Comparison of ENCODE assay signal across 1 cellular context in the genomic region with DNA sequence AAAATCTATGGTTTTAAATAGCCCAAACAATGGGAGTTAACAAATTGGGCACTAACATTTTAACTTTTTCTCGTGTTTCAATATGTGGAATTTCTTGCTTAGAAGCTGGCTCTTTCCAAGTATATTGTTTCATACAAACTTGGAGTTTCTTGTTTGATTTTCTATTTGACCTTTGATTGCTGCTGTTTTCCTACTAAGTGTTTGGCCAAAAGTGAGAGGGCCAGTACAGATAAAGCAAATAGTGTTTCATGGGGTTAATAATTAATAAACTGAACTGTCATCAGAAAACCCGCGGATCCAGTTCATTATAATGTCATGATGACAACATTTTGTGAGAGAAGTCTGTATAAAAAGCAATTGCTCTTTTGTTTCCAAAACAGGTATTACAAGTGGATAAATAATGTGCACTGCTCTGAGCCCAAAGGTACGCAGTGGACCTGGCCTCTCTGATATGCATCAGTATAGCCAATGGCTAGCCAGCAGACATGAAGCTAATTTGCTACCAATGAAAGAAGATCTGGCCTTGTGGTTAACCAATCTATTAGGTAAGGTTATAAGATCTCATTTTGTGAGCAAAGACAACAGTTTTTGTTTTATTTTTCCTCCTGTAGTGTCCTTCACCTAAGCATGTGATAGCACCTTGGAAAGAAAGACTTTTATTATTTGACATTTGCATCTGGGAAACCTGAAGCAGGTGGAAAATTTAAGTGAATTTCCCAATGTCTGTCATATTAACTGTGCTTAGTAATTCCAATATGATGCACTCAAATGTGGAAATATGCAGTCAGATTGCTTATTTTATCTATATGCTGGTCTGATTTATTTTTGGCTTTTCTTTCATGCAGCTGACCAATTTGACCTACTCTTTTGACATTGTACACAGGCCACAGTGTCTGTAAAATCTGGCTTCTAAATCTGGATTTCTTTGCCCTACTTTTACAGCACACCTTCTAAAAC.
TF ChIP-seq lines count a peak whose summit lies in the region.

No MANE protein-coding gene starts in this region.

TF ChIP-seq in HepG2, 621 proteins besides CTCF, POLR2A, EP300 and RAD21 (continued from another document and continues in another):
- TF ChIP-seq MIXL1 (CRISPR knock-in tag; IDR thresholded peaks at IDR 0.05) = peak; percentile 24; the same call in 1 of the 2 replicates
- TF ChIP-seq SETDB1 (CRISPR knock-in tag; IDR thresholded peaks at IDR 0.05; ENCODE audit: borderline replicate concordance) = no peak
- TF ChIP-seq SALL1 (CRISPR knock-in tag; IDR thresholded peaks at IDR 0.05) = peak; percentile 49; the same call in 1 of the 2 replicates
- TF ChIP-seq, protein P1, sequence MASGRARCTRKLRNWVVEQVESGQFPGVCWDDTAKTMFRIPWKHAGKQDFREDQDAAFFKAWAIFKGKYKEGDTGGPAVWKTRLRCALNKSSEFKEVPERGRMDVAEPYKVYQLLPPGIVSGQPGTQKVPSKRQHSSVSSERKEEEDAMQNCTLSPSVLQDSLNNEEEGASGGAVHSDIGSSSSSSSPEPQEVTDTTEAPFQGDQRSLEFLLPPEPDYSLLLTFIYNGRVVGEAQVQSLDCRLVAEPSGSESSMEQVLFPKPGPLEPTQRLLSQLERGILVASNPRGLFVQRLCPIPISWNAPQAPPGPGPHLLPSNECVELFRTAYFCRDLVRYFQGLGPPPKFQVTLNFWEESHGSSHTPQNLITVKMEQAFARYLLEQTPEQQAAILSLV (CRISPR knock-in tag; IDR thresholded peaks at IDR 0.05; ENCODE audit: borderline replicate concordance) = no peak
- no peak for TF ChIP-seq ZNF547 (CRISPR knock-in tag; IDR thresholded peaks at IDR 0.05)
- TF ChIP-seq, protein P2, sequence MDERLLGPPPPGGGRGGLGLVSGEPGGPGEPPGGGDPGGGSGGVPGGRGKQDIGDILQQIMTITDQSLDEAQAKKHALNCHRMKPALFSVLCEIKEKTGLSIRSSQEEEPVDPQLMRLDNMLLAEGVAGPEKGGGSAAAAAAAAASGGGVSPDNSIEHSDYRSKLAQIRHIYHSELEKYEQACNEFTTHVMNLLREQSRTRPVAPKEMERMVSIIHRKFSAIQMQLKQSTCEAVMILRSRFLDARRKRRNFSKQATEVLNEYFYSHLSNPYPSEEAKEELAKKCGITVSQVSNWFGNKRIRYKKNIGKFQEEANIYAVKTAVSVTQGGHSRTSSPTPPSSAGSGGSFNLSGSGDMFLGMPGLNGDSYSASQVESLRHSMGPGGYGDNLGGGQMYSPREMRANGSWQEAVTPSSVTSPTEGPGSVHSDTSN (CRISPR knock-in tag; IDR thresholded peaks at IDR 0.05) = no peak
- TF ChIP-seq ZSCAN22 (CRISPR knock-in tag; IDR thresholded peaks at IDR 0.05) = no peak
- no peak for TF ChIP-seq SP4 (CRISPR knock-in tag; IDR thresholded peaks at IDR 0.05)
- TF ChIP-seq NFYB (CRISPR knock-in tag; IDR thresholded peaks at IDR 0.05) = peak; percentile 38; the same call in 1 of the 2 replicates
- TF ChIP-seq, protein P3, sequence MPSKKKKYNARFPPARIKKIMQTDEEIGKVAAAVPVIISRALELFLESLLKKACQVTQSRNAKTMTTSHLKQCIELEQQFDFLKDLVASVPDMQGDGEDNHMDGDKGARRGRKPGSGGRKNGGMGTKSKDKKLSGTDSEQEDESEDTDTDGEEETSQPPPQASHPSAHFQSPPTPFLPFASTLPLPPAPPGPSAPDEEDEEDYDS (CRISPR knock-in tag; IDR thresholded peaks at IDR 0.05) = peak; percentile 71
- TF ChIP-seq NR2F2 (IDR thresholded peaks at IDR 0.05; ENCODE audit: borderline replicate concordance, low read depth) = peak; percentile 58; the same call in 1 of the 2 replicates
- TF ChIP-seq, protein P4, sequence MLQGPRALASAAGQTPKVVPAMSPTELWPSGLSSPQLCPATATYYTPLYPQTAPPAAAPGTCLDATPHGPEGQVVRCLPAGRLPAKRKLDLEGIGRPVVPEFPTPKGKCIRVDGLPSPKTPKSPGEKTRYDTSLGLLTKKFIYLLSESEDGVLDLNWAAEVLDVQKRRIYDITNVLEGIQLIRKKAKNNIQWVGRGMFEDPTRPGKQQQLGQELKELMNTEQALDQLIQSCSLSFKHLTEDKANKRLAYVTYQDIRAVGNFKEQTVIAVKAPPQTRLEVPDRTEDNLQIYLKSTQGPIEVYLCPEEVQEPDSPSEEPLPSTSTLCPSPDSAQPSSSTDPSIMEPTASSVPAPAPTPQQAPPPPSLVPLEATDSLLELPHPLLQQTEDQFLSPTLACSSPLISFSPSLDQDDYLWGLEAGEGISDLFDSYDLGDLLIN (CRISPR knock-in tag; IDR thresholded peaks at IDR 0.05; ENCODE audit: borderline replicate concordance) = no peak
- no peak for TF ChIP-seq ZNF776 (CRISPR knock-in tag; IDR thresholded peaks at IDR 0.05)
- peak; percentile 68; the same call in 1 of the 2 replicates for TF ChIP-seq SOX5 (CRISPR knock-in tag; IDR thresholded peaks at IDR 0.05; ENCODE audit: borderline replicate concordance)
- TF ChIP-seq DMAP1 (CRISPR knock-in tag; IDR thresholded peaks at IDR 0.05) = 0 out of 2 replicates have a peak, but pooled peaks have one; percentile 38
- no peak for TF ChIP-seq NFE2L1 (CRISPR knock-in tag; IDR thresholded peaks at IDR 0.05; ENCODE audit: borderline replicate concordance)
- no peak for TF ChIP-seq BORCS8-MEF2B (CRISPR knock-in tag; IDR thresholded peaks at IDR 0.05)
- TF ChIP-seq POLR2AphosphoS5 (IDR thresholded peaks at IDR 0.05; ENCODE audit: low read depth, low read length) = peak; percentile 36
- TF ChIP-seq, protein P5, sequence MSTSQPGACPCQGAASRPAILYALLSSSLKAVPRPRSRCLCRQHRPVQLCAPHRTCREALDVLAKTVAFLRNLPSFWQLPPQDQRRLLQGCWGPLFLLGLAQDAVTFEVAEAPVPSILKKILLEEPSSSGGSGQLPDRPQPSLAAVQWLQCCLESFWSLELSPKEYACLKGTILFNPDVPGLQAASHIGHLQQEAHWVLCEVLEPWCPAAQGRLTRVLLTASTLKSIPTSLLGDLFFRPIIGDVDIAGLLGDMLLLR (CRISPR knock-in tag; IDR thresholded peaks at IDR 0.05) = no peak
- peak; percentile 25; the same call in 1 of the 2 replicates for TF ChIP-seq TAF1 (CRISPR knock-in tag; IDR thresholded peaks at IDR 0.05)
- no peak for TF ChIP-seq ZNF24 (IDR thresholded peaks at IDR 0.05)
- TF ChIP-seq BHLHE40 (IDR thresholded peaks at IDR 0.05; ENCODE audit: low read length) = no peak
- no peak for TF ChIP-seq SIN3B (IDR thresholded peaks at IDR 0.05; ENCODE audit: low read length)
- TF ChIP-seq ZNF644 (CRISPR knock-in tag; IDR thresholded peaks at IDR 0.05; ENCODE audit: low read depth) = peak; percentile 20; the same call in 1 of the 2 replicates
- TF ChIP-seq, protein P6, sequence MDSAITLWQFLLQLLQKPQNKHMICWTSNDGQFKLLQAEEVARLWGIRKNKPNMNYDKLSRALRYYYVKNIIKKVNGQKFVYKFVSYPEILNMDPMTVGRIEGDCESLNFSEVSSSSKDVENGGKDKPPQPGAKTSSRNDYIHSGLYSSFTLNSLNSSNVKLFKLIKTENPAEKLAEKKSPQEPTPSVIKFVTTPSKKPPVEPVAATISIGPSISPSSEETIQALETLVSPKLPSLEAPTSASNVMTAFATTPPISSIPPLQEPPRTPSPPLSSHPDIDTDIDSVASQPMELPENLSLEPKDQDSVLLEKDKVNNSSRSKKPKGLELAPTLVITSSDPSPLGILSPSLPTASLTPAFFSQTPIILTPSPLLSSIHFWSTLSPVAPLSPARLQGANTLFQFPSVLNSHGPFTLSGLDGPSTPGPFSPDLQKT (CRISPR knock-in tag; IDR thresholded peaks at IDR 0.05; ENCODE audit: borderline replicate concordance) = no peak
- TF ChIP-seq, protein P7, sequence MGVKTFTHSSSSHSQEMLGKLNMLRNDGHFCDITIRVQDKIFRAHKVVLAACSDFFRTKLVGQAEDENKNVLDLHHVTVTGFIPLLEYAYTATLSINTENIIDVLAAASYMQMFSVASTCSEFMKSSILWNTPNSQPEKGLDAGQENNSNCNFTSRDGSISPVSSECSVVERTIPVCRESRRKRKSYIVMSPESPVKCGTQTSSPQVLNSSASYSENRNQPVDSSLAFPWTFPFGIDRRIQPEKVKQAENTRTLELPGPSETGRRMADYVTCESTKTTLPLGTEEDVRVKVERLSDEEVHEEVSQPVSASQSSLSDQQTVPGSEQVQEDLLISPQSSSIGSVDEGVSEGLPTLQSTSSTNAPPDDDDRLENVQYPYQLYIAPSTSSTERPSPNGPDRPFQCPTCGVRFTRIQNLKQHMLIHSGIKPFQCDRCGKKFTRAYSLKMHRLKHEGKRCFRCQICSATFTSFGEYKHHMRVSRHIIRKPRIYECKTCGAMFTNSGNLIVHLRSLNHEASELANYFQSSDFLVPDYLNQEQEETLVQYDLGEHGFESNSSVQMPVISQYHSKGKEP (CRISPR knock-in tag; IDR thresholded peaks at IDR 0.05) = no peak
- no peak for TF ChIP-seq REXO4 (CRISPR knock-in tag; IDR thresholded peaks at IDR 0.05; ENCODE audit: borderline replicate concordance)
- TF ChIP-seq CCDC6 (CRISPR knock-in tag; IDR thresholded peaks at IDR 0.05) = no peak
- peak; percentile 60; the same call in 1 of the 2 replicates for TF ChIP-seq FOXJ3 (CRISPR knock-in tag; IDR thresholded peaks at IDR 0.05; ENCODE audit: borderline replicate concordance)
- TF ChIP-seq NR2C2 (CRISPR knock-in tag; IDR thresholded peaks at IDR 0.05; ENCODE audit: borderline replicate concordance) = peak; percentile 37
- TF ChIP-seq CHD2 (IDR thresholded peaks at IDR 0.05; ENCODE audit: low read depth, low read length) = no peak
- TF ChIP-seq, protein P8, sequence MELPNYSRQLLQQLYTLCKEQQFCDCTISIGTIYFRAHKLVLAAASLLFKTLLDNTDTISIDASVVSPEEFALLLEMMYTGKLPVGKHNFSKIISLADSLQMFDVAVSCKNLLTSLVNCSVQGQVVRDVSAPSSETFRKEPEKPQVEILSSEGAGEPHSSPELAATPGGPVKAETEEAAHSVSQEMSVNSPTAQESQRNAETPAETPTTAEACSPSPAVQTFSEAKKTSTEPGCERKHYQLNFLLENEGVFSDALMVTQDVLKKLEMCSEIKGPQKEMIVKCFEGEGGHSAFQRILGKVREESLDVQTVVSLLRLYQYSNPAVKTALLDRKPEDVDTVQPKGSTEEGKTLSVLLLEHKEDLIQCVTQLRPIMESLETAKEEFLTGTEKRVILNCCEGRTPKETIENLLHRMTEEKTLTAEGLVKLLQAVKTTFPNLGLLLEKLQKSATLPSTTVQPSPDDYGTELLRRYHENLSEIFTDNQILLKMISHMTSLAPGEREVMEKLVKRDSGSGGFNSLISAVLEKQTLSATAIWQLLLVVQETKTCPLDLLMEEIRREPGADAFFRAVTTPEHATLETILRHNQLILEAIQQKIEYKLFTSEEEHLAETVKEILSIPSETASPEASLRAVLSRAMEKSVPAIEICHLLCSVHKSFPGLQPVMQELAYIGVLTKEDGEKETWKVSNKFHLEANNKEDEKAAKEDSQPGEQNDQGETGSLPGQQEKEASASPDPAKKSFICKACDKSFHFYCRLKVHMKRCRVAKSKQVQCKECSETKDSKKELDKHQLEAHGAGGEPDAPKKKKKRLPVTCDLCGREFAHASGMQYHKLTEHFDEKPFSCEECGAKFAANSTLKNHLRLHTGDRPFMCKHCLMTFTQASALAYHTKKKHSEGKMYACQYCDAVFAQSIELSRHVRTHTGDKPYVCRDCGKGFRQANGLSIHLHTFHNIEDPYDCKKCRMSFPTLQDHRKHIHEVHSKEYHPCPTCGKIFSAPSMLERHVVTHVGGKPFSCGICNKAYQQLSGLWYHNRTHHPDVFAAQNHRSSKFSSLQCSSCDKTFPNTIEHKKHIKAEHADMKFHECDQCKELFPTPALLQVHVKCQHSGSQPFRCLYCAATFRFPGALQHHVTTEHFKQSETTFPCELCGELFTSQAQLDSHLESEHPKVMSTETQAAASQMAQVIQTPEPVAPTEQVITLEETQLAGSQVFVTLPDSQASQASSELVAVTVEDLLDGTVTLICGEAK (IDR thresholded peaks at IDR 0.05) = no peak
- TF ChIP-seq, protein P8 (CRISPR knock-in tag; IDR thresholded peaks at IDR 0.05) = no peak
- TF ChIP-seq, protein P9, sequence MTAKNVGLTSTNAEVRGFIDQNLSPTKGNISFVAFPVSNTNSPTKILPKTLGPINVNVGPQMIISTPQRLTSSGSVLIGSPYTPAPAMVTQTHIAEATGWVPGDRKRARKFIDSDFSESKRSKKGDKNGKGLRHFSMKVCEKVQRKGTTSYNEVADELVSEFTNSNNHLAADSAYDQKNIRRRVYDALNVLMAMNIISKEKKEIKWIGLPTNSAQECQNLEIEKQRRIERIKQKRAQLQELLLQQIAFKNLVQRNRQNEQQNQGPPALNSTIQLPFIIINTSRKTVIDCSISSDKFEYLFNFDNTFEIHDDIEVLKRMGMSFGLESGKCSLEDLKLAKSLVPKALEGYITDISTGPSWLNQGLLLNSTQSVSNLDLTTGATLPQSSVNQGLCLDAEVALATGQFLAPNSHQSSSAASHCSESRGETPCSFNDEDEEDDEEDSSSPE (CRISPR knock-in tag; IDR thresholded peaks at IDR 0.05) = peak; percentile 20; the same call in 1 of the 2 replicates
- TF ChIP-seq ZNF660 (CRISPR knock-in tag; IDR thresholded peaks at IDR 0.05; ENCODE audit: borderline replicate concordance, low read depth) = no peak
- peak; percentile 65; the same call in 1 of the 2 replicates for TF ChIP-seq NR2F6 (IDR thresholded peaks at IDR 0.05)
- TF ChIP-seq NR2F6 (CRISPR knock-in tag; IDR thresholded peaks at IDR 0.05) = peak; percentile 72
- TF ChIP-seq SOX13 (IDR thresholded peaks at IDR 0.05) = no peak
- peak in 1 of 2 experiments; percentile 68; a peak in 1 of 4 replicates for TF ChIP-seq SOX13 (CRISPR knock-in tag; conservative IDR thresholded peaks at IDR 0.05 in 1 of 2, IDR thresholded peaks at IDR 0.05 in 1 of 2)
- peak; percentile 30; the same call in 1 of the 2 replicates for TF ChIP-seq ZKSCAN8 (CRISPR knock-in tag; IDR thresholded peaks at IDR 0.05; ENCODE audit: borderline replicate concordance)
- TF ChIP-seq ZFP82 (CRISPR knock-in tag; IDR thresholded peaks at IDR 0.05; ENCODE audit: borderline replicate concordance) = no peak
- TF ChIP-seq NCOR1 (IDR thresholded peaks at IDR 0.05; ENCODE audit: borderline replicate concordance, low read length) = peak; percentile 77
- TF ChIP-seq RFX3 (CRISPR knock-in tag; IDR thresholded peaks at IDR 0.05) = no peak
